ENCODE assay signal across 17 cellular contexts in genomic region chr2:43198263-43198662, GRCh38.
"Had no signal": no experiment of that assay in that cellular context is flagged by ENCODE, and none has a peak within 500 bp of the region (broad histone marks: within the 10 kb centered on the region; RNA-seq: fewer than 3 reads in every experiment).

No MANE protein-coding gene starts in this region.

- ATAC-seq: foreskin keratinocyte; left cardiac atrium; naive thymus-derived CD4-positive, alpha-beta T cell; sciatic nerve had no signal

- H3K4me3 Mint-ChIP-seq: activated naive CD8-positive, alpha-beta T cell treated with anti-CD3 and anti-CD28 coated beads, Interleukin-2, amount 10 ng/mL, durations not matched to agents 7 days and 5 days; activated T-helper 1 cell treated with anti-CD3 and anti-CD28 coated beads, Interleukin-12 subunit alpha, Interleukin-12 subunit beta, Interleukin-2, Interleukin-4 antibody, amounts not matched to agents 30 ng/mL and 10 ng/mL and 1 ng/mL, durations not matched to agents 14 hours and 24 hours and 36 hours; naive thymus-derived CD4-positive, alpha-beta T cell had no signal

- H3K9me3 ChIP-seq: thoracic aorta had no signal

- H3K27me3 ChIP-seq: foreskin keratinocyte, hepatocyte had no signal

- H3K4me1 ChIP-seq: parathyroid adenoma had no signal

- H3K9me3 Mint-ChIP-seq: activated T-helper 1 cell treated with anti-CD3 and anti-CD28 coated beads, Interleukin-12 subunit alpha, Interleukin-12 subunit beta, Interleukin-2, Interleukin-4 antibody, amounts not matched to agents 30 ng/mL and 10 ng/mL and 1 ng/mL, durations not matched to agents 14 hours and 24 hours and 36 hours had no signal

- H3K27ac Mint-ChIP-seq: activated T-helper 1 cell treated with anti-CD3 and anti-CD28 coated beads, Interleukin-12 subunit alpha, Interleukin-12 subunit beta, Interleukin-2, Interleukin-4 antibody, amounts not matched to agents 30 ng/mL and 10 ng/mL and 1 ng/mL, durations not matched to agents 14 hours and 24 hours and 36 hours had no signal

- H3K36me3 ChIP-seq: thoracic aorta had no signal

- H3K4me3 ChIP-seq: hepatocyte, smooth muscle cell, thoracic aorta had no signal

- H3K27ac ChIP-seq: foreskin keratinocyte, parathyroid adenoma, thoracic aorta had no signal

- DNase-seq: activated CD4-positive, alpha-beta T cell treated with anti-CD3 and anti-CD28 coated beads for 48 hours; activated CD4-positive, CD25-positive, alpha-beta regulatory T cell; activated CD8-positive, alpha-beta memory T cell treated with anti-CD3 and anti-CD28 coated beads for 24 hours; activated naive CD8-positive, alpha-beta T cell treated with anti-CD3 and anti-CD28 coated beads, Interleukin-2, amount 10 ng/mL, durations not matched to agents 7 days and 5 days; amygdala; foreskin keratinocyte; left cardiac atrium; mesendoderm; naive thymus-derived CD4-positive, alpha-beta T cell; stimulated activated CD4-positive, alpha-beta T cell treated with anti-CD3 and anti-CD28 coated beads, Interleukin-4, amount 100 ng/mL, for 1 hour; T1000 had no signal

- H3K27me3 Mint-ChIP-seq: activated naive CD8-positive, alpha-beta T cell treated with anti-CD3 and anti-CD28 coated beads, Interleukin-2, amount 10 ng/mL, durations not matched to agents 7 days and 5 days; naive thymus-derived CD4-positive, alpha-beta T cell had no signal
